ENCODE assay signal across 1 cellular context in the genomic region with DNA sequence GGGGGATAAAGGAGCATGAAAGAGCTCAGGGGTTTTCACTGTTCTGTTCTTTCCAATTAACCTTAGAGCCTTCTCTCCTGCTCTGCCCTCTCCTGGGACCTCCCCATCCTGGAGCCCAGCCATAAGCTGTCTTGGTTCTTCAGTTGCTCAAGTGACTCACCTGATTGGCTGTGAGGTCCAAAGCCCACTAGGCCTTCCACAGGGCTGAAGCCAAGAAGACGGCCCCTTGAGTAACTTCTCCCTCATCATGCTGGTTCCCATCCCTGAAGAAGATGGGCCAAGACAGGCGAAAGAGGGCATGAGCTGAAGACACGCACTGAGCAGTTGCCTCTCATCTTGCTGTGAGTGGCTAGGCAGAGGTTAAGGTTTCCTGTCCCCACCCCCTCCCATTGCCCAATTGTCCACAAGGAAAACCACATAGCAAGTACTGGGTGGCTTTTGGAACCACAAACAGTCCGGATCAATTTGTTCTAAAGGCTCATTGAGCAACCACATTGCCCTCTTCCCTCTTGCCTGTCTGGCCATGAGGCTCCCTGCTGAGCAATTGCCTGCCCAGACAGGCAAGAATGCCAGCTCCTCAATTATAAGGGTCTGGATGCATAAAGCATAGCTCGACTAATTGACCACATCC.
TF ChIP-seq lines count a peak whose summit lies in the region.

No MANE protein-coding gene starts in this region.

TF ChIP-seq in HepG2, 621 proteins besides CTCF, POLR2A, EP300 and RAD21 (continued from another document and continues in another):
- TF ChIP-seq, protein P1, sequence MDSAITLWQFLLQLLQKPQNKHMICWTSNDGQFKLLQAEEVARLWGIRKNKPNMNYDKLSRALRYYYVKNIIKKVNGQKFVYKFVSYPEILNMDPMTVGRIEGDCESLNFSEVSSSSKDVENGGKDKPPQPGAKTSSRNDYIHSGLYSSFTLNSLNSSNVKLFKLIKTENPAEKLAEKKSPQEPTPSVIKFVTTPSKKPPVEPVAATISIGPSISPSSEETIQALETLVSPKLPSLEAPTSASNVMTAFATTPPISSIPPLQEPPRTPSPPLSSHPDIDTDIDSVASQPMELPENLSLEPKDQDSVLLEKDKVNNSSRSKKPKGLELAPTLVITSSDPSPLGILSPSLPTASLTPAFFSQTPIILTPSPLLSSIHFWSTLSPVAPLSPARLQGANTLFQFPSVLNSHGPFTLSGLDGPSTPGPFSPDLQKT (CRISPR knock-in tag; IDR thresholded peaks at IDR 0.05; ENCODE audit: borderline replicate concordance): no peak
- TF ChIP-seq, protein P2, sequence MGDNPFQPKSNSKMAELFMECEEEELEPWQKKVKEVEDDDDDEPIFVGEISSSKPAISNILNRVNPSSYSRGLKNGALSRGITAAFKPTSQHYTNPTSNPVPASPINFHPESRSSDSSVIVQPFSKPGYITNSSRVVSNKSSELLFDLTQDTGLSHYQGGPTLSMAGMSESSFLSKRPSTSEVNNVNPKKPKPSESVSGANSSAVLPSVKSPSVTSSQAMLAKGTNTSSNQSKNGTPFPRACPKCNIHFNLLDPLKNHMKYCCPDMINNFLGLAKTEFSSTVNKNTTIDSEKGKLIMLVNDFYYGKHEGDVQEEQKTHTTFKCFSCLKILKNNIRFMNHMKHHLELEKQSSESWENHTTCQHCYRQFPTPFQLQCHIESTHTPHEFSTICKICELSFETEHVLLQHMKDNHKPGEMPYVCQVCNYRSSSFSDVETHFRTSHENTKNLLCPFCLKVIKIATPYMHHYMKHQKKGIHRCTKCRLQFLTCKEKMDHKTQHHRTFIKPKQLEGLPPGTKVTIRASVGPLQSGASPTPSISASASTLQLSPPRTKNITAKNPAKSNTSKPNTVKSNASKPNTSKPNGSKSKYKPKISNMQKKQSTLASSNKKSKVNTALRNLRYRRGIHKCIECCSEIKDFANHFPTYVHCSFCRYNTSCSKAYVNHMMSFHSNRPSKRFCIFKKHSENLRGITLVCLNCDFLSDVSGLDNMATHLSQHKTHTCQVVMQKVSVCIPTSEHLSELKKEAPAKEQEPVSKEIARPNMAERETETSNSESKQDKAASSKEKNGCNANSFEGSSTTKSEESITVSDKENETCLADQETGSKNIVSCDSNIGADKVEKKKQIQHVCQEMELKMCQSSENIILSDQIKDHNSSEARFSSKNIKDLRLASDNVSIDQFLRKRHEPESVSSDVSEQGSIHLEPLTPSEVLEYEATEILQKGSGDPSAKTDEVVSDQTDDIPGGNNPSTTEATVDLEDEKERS (CRISPR knock-in tag; IDR thresholded peaks at IDR 0.05): no peak
- TF ChIP-seq MBNL3 (CRISPR knock-in tag; conservative IDR thresholded peaks at IDR 0.05): no peak
- peak; percentile 91 for TF ChIP-seq DPF2 (CRISPR knock-in tag; IDR thresholded peaks at IDR 0.05; ENCODE audit: borderline replicate concordance, low read depth)
- no peak for TF ChIP-seq ARID2 (CRISPR knock-in tag; IDR thresholded peaks at IDR 0.05; ENCODE audit: borderline replicate concordance)
- peak; percentile 52; the same call in 1 of the 2 replicates for TF ChIP-seq ZNF747 (CRISPR knock-in tag; IDR thresholded peaks at IDR 0.05; ENCODE audit: borderline replicate concordance)
- TF ChIP-seq SMAD3 (CRISPR knock-in tag; IDR thresholded peaks at IDR 0.05): no peak; the same call in 1 of the 2 replicates
- no peak for TF ChIP-seq ZNF431 (CRISPR knock-in tag; IDR thresholded peaks at IDR 0.05; ENCODE audit: borderline replicate concordance, low read depth)
- no peak for TF ChIP-seq KLF12 (CRISPR knock-in tag; IDR thresholded peaks at IDR 0.05; ENCODE audit: borderline replicate concordance)
- 0 out of 2 replicates have a peak, but pooled peaks have one; percentile 34 for TF ChIP-seq RBAK (CRISPR knock-in tag; IDR thresholded peaks at IDR 0.05)
- TF ChIP-seq ZNF274 (CRISPR knock-in tag; IDR thresholded peaks at IDR 0.05): peak; percentile 90
- TF ChIP-seq ZNF614 (CRISPR knock-in tag; IDR thresholded peaks at IDR 0.05; ENCODE audit: borderline replicate concordance): peak; percentile 86; the same call in 1 of the 2 replicates
- no peak for TF ChIP-seq ISX (CRISPR knock-in tag; conservative IDR thresholded peaks at IDR 0.05)
- peak; percentile 89 for TF ChIP-seq ZNF335 (CRISPR knock-in tag; IDR thresholded peaks at IDR 0.05)
- TF ChIP-seq MIER2 (CRISPR knock-in tag; IDR thresholded peaks at IDR 0.05): peak; percentile 82
- TF ChIP-seq IRF2 (CRISPR knock-in tag; IDR thresholded peaks at IDR 0.05): peak; percentile 57
- no peak for TF ChIP-seq SP140L (CRISPR knock-in tag; IDR thresholded peaks at IDR 0.05; ENCODE audit: borderline replicate concordance)
- TF ChIP-seq, protein P3, sequence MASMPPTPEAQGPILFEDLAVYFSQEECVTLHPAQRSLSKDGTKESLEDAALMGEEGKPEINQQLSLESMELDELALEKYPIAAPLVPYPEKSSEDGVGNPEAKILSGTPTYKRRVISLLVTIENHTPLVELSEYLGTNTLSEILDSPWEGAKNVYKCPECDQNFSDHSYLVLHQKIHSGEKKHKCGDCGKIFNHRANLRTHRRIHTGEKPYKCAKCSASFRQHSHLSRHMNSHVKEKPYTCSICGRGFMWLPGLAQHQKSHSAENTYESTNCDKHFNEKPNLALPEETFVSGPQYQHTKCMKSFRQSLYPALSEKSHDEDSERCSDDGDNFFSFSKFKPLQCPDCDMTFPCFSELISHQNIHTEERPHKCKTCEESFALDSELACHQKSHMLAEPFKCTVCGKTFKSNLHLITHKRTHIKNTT (CRISPR knock-in tag; IDR thresholded peaks at IDR 0.05): no peak
- no peak for TF ChIP-seq MTF1 (CRISPR knock-in tag; IDR thresholded peaks at IDR 0.05)
- TF ChIP-seq ARNT2 (CRISPR knock-in tag; IDR thresholded peaks at IDR 0.05; ENCODE audit: low read depth): no peak; the same call in 1 of the 2 replicates
- peak; percentile 50 for TF ChIP-seq ZNF589 (CRISPR knock-in tag; conservative IDR thresholded peaks at IDR 0.05)
- TF ChIP-seq ZFY (CRISPR knock-in tag; IDR thresholded peaks at IDR 0.05): peak; percentile 62
- TF ChIP-seq ADNP (CRISPR knock-in tag; IDR thresholded peaks at IDR 0.05): no peak
- TF ChIP-seq GLI4 (CRISPR knock-in tag; IDR thresholded peaks at IDR 0.05; ENCODE audit: borderline replicate concordance): peak; percentile 95; the same call in 1 of the 2 replicates
- TF ChIP-seq MLLT10 (CRISPR knock-in tag; IDR thresholded peaks at IDR 0.05): no peak
- TF ChIP-seq ZC3H13 (CRISPR knock-in tag; IDR thresholded peaks at IDR 0.05): 0 out of 2 replicates have a peak, but pooled peaks have one; percentile 31
- TF ChIP-seq MBD4 (IDR thresholded peaks at IDR 0.05; ENCODE audit: borderline replicate concordance, low read length): 0 out of 2 replicates have a peak, but pooled peaks have one; percentile 31
- 0 out of 2 replicates have a peak, but pooled peaks have one; percentile 0 for TF ChIP-seq ZNF546 (CRISPR knock-in tag; conservative IDR thresholded peaks at IDR 0.05)
- no peak for TF ChIP-seq ZNF326 (CRISPR knock-in tag; IDR thresholded peaks at IDR 0.05; ENCODE audit: borderline replicate concordance)
- TF ChIP-seq, protein P4, sequence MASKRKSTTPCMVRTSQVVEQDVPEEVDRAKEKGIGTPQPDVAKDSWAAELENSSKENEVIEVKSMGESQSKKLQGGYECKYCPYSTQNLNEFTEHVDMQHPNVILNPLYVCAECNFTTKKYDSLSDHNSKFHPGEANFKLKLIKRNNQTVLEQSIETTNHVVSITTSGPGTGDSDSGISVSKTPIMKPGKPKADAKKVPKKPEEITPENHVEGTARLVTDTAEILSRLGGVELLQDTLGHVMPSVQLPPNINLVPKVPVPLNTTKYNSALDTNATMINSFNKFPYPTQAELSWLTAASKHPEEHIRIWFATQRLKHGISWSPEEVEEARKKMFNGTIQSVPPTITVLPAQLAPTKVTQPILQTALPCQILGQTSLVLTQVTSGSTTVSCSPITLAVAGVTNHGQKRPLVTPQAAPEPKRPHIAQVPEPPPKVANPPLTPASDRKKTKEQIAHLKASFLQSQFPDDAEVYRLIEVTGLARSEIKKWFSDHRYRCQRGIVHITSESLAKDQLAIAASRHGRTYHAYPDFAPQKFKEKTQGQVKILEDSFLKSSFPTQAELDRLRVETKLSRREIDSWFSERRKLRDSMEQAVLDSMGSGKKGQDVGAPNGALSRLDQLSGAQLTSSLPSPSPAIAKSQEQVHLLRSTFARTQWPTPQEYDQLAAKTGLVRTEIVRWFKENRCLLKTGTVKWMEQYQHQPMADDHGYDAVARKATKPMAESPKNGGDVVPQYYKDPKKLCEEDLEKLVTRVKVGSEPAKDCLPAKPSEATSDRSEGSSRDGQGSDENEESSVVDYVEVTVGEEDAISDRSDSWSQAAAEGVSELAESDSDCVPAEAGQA (IDR thresholded peaks at IDR 0.05; ENCODE audit: low read depth): no peak
- TF ChIP-seq, protein P4 (CRISPR knock-in tag; IDR thresholded peaks at IDR 0.05; ENCODE audit: borderline replicate concordance): no peak
- TF ChIP-seq ZUFSP (CRISPR knock-in tag; IDR thresholded peaks at IDR 0.05; ENCODE audit: borderline replicate concordance): no peak
- no peak for TF ChIP-seq ZNF773 (CRISPR knock-in tag; IDR thresholded peaks at IDR 0.05; ENCODE audit: borderline replicate concordance)
- no peak for TF ChIP-seq PHF5A (CRISPR knock-in tag; IDR thresholded peaks at IDR 0.05; ENCODE audit: low read depth, unreplicated experiment)
- TF ChIP-seq EZH2 (conservative IDR thresholded peaks at IDR 0.05; ENCODE audit: low read depth, low read length): no peak
- TF ChIP-seq ZNF24 (IDR thresholded peaks at IDR 0.05): no peak
- TF ChIP-seq ZHX1 (CRISPR knock-in tag; IDR thresholded peaks at IDR 0.05; ENCODE audit: low read depth): 0 out of 2 replicates have a peak, but pooled peaks have one; percentile 46
- 0 out of 2 replicates have a peak, but pooled peaks have one; percentile 48 for TF ChIP-seq GATA4 (IDR thresholded peaks at IDR 0.05; ENCODE audit: borderline replicate concordance, low read depth)
- 0 out of 2 replicates have a peak, but pooled peaks have one; percentile 59 for TF ChIP-seq MZF1 (CRISPR knock-in tag; IDR thresholded peaks at IDR 0.05; ENCODE audit: borderline replicate concordance)
- no peak for TF ChIP-seq MATR3 (CRISPR knock-in tag; IDR thresholded peaks at IDR 0.05)
- TF ChIP-seq PRPF4 (IDR thresholded peaks at IDR 0.05; ENCODE audit: low read depth, low read length, poor library complexity, severe bottlenecking): no peak
- TF ChIP-seq, protein P5, sequence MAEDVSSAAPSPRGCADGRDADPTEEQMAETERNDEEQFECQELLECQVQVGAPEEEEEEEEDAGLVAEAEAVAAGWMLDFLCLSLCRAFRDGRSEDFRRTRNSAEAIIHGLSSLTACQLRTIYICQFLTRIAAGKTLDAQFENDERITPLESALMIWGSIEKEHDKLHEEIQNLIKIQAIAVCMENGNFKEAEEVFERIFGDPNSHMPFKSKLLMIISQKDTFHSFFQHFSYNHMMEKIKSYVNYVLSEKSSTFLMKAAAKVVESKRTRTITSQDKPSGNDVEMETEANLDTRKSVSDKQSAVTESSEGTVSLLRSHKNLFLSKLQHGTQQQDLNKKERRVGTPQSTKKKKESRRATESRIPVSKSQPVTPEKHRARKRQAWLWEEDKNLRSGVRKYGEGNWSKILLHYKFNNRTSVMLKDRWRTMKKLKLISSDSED (CRISPR knock-in tag; IDR thresholded peaks at IDR 0.05): no peak
